Comparison of ENCODE assay signal across 1 cellular context in genomic region chr9:21559402-21560280, GRCh38.
TF ChIP-seq lines count a peak whose summit lies in the region.

No MANE protein-coding gene starts in this region.

TF ChIP-seq in WTC11, 78 proteins besides CTCF, POLR2A, EP300 and RAD21 (continued from another document):
- TF ChIP-seq, protein P1, sequence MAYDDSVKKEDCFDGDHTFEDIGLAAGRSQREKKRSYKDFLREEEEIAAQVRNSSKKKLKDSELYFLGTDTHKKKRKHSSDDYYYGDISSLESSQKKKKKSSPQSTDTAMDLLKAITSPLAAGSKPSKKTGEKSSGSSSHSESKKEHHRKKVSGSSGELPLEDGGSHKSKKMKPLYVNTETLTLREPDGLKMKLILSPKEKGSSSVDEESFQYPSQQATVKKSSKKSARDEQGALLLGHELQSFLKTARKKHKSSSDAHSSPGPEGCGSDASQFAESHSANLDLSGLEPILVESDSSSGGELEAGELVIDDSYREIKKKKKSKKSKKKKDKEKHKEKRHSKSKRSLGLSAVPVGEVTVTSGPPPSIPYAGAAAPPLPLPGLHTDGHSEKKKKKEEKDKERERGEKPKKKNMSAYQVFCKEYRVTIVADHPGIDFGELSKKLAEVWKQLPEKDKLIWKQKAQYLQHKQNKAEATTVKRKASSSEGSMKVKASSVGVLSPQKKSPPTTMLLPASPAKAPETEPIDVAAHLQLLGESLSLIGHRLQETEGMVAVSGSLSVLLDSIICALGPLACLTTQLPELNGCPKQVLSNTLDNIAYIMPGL (CRISPR knock-in tag; IDR thresholded peaks at IDR 0.05), result peak; percentile 92; the same call in 1 of the 2 replicates
